25 cellular contexts compared by ENCODE assay signal in the genomic region with DNA sequence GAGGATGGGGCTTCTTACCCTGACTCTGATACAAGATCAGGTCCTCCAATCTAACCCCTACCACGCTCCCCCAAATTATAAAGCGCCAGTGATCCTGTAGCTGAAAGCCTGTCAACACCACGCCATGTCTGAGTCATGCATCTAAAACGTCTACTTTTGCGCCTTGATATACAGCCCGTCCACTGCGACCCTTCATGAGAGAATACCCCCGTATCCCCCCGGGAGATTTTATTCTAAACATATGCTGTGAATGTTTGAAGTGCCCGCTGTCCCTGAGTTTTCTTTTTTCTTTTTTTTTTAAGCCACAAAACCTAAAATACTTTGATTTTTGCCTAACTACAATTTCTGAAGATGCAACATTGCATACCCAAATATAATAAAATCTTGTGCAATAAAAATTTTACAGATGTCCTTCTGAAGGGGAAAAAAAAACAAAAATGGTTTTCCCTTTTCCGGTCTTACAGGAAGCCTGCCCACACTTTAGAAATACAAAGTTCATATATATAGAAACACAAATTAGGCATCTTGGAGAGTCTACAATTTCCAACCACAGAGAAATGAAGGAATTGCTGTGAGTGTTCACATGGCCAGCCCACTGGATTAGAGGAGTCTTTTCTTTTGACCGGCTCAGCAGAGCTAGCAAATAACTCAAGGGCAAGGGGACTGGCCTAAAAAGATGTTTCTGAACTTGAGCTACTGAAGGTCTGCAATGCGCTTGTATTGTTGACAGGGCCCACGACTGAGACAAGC.
DNase-seq lines count a peak whose midpoint lies in the region; ATAC-seq and TF ChIP-seq lines count a peak whose summit lies in the region.
"Had no signal": no experiment of that assay in that cellular context is flagged by ENCODE, and none has a peak within 500 bp of the region (broad histone marks: within the 10 kb centered on the region; RNA-seq: fewer than 3 reads in every experiment).

No MANE protein-coding gene starts in this region.

- H3K27ac Mint-ChIP-seq in neural crest cell (ENCODE audit: unreplicated experiment): no peak overlapping the region
- no peak overlapping the region for H3K27ac Mint-ChIP-seq in WTC11
- H3K27ac Mint-ChIP-seq: activated naive CD4-positive, alpha-beta T cell treated with anti-CD3 and anti-CD28 coated beads for 36 hours; CD8-positive, alpha-beta T cell; memory B cell; natural killer cell had no signal

- TF ChIP-seq CTCF in neural crest cell (conservative IDR thresholded peaks at IDR 0.05): no peak
- TF ChIP-seq CTCF in WTC11 (IDR thresholded peaks at IDR 0.05): no peak

- no peaks in the 10 kb centered on the region for H3K9me3 ChIP-seq in SK-N-MC (ENCODE audit: low read depth, low read length)
- H3K9me3 ChIP-seq: A549, body of pancreas, thyroid gland had no signal

- H3K36me3 ChIP-seq in SK-N-MC (ENCODE audit: insufficient read depth, low read length): no peaks in the 10 kb centered on the region
- H3K36me3 ChIP-seq: thyroid gland had no signal

- H3K36me3 Mint-ChIP-seq in neural crest cell (ENCODE audit: low read depth) (peaks cover 32% of the 10 kb centered on the region), WTC11 (peaks cover 10% of the 10 kb centered on the region)
- H3K36me3 Mint-ChIP-seq: CD8-positive, alpha-beta T cell; memory B cell; natural killer cell had no signal

- POLR2A ChIA-PET in WTC11 (lab: Charles Lee): no interaction called here

- peak; percentile 72 for DNase-seq in AG08395 (ENCODE audit: low spot score)
- peak; percentile 72 for DNase-seq in SK-N-MC (ENCODE audit: low read depth, low spot score)
- DNase-seq in fibroblast of gingiva (ENCODE audit: low read depth): peak; percentile 92
- DNase-seq in neural crest cell (ENCODE audit: low read depth, low spot score): no peak
- DNase-seq in effector CD8-positive, alpha-beta T cell (lab: John Stamatoyannopoulos, UW): no peak
- DNase-seq in 8988T: no peak
- no peak for DNase-seq in NCI-H345 (lab: John Stamatoyannopoulos, UW)
- no peak for DNase-seq in WTC11 (ENCODE audit: low spot score)
- DNase-seq: activated CD4-positive, alpha-beta T cell treated with anti-CD3 and anti-CD28 coated beads, Interleukin-2, amount 50 U/mL, for 4 hours; activated naive CD4-positive, alpha-beta T cell treated with anti-CD3 and anti-CD28 coated beads for 36 hours; body of pancreas; CD8-positive, alpha-beta T cell; DMS79 treated with DMSO at 0.1 percent for 48 hours; dorsolateral prefrontal cortex; hypothalamus; KBM-7; natural killer cell; NCI-H2081 treated with DMSO at 0.1 percent for 48 hours; NCI-H524 treated with DMSO at 0.1 percent for 48 hours; SHP77; T-helper 1 cell; thyroid gland had no signal

- peaks cover 43% of the 10 kb centered on the region for H3K4me1 Mint-ChIP-seq in neural crest cell
- H3K4me1 Mint-ChIP-seq in WTC11: peaks cover 15% of the 10 kb centered on the region
- H3K4me1 Mint-ChIP-seq: memory B cell, natural killer cell had no signal

- peak overlapping the region; percentile 73 for H3K4me3 ChIP-seq in SK-N-MC
- H3K4me3 ChIP-seq: A549, body of pancreas, dorsolateral prefrontal cortex, thyroid gland had no signal

- no peak for ATAC-seq in WTC11
- ATAC-seq: A549; body of pancreas; CD8-positive, alpha-beta T cell; esophagus mucosa; natural killer cell had no signal

- CTCF ChIA-PET in WTC11 (lab: Charles Lee): interaction anchor here (0.7 kb wide), 1 partner anchor 73 kb away, joined by 3 read pairs; no protein-coding TSS in a partner anchor

- H3K9me3 Mint-ChIP-seq in neural crest cell (no peaks in the 10 kb centered on the region), WTC11 (no peaks in the 10 kb centered on the region)
- H3K9me3 Mint-ChIP-seq: activated naive CD4-positive, alpha-beta T cell treated with anti-CD3 and anti-CD28 coated beads for 36 hours; CD8-positive, alpha-beta T cell; memory B cell; natural killer cell had no signal

- H3K27ac ChIP-seq in SK-N-MC: peak overlapping the region; percentile 80
- H3K27ac ChIP-seq: A549, body of pancreas, dorsolateral prefrontal cortex, thyroid gland had no signal

- H3K9ac ChIP-seq in SK-N-MC (ENCODE audit: insufficient read length): peak overlapping the region; percentile 20

- H3K4me3 Mint-ChIP-seq in neural crest cell: peak overlapping the region; percentile 39
- H3K4me3 Mint-ChIP-seq in WTC11: no peak overlapping the region
- H3K4me3 Mint-ChIP-seq: activated naive CD4-positive, alpha-beta T cell treated with anti-CD3 and anti-CD28 coated beads for 36 hours; CD8-positive, alpha-beta T cell; memory B cell; natural killer cell had no signal

- H3K27me3 Mint-ChIP-seq in neural crest cell (ENCODE audit: low read depth): no peaks in the 10 kb centered on the region
- H3K27me3 Mint-ChIP-seq in WTC11 (ENCODE audit: low read depth): no peaks in the 10 kb centered on the region

TF ChIP-seq in WTC11, 78 proteins besides CTCF, POLR2A, EP300 and RAD21:
- TF ChIP-seq TEAD1 (CRISPR knock-in tag; IDR thresholded peaks at IDR 0.05) (no peak), NFYB (CRISPR knock-in tag; conservative IDR thresholded peaks at IDR 0.05; ENCODE audit: low read depth) (no peak), JAZF1 (CRISPR knock-in tag; IDR thresholded peaks at IDR 0.05) (no peak), FOXK1 (CRISPR knock-in tag; IDR thresholded peaks at IDR 0.05) (no peak), OVOL2 (CRISPR knock-in tag; IDR thresholded peaks at IDR 0.05; ENCODE audit: borderline replicate concordance) (no peak), IRF2 (CRISPR knock-in tag; IDR thresholded peaks at IDR 0.05; ENCODE audit: borderline replicate concordance, low read depth) (no peak)
- TF ChIP-seq, protein P1, sequence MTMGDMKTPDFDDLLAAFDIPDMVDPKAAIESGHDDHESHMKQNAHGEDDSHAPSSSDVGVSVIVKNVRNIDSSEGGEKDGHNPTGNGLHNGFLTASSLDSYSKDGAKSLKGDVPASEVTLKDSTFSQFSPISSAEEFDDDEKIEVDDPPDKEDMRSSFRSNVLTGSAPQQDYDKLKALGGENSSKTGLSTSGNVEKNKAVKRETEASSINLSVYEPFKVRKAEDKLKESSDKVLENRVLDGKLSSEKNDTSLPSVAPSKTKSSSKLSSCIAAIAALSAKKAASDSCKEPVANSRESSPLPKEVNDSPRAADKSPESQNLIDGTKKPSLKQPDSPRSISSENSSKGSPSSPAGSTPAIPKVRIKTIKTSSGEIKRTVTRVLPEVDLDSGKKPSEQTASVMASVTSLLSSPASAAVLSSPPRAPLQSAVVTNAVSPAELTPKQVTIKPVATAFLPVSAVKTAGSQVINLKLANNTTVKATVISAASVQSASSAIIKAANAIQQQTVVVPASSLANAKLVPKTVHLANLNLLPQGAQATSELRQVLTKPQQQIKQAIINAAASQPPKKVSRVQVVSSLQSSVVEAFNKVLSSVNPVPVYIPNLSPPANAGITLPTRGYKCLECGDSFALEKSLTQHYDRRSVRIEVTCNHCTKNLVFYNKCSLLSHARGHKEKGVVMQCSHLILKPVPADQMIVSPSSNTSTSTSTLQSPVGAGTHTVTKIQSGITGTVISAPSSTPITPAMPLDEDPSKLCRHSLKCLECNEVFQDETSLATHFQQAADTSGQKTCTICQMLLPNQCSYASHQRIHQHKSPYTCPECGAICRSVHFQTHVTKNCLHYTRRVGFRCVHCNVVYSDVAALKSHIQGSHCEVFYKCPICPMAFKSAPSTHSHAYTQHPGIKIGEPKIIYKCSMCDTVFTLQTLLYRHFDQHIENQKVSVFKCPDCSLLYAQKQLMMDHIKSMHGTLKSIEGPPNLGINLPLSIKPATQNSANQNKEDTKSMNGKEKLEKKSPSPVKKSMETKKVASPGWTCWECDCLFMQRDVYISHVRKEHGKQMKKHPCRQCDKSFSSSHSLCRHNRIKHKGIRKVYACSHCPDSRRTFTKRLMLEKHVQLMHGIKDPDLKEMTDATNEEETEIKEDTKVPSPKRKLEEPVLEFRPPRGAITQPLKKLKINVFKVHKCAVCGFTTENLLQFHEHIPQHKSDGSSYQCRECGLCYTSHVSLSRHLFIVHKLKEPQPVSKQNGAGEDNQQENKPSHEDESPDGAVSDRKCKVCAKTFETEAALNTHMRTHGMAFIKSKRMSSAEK (CRISPR knock-in tag; IDR thresholded peaks at IDR 0.05; ENCODE audit: borderline replicate concordance): no peak
- TF ChIP-seq, protein P2, sequence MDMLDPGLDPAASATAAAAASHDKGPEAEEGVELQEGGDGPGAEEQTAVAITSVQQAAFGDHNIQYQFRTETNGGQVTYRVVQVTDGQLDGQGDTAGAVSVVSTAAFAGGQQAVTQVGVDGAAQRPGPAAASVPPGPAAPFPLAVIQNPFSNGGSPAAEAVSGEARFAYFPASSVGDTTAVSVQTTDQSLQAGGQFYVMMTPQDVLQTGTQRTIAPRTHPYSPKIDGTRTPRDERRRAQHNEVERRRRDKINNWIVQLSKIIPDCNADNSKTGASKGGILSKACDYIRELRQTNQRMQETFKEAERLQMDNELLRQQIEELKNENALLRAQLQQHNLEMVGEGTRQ (CRISPR knock-in tag; IDR thresholded peaks at IDR 0.05): no peak
- TF ChIP-seq, protein P3, sequence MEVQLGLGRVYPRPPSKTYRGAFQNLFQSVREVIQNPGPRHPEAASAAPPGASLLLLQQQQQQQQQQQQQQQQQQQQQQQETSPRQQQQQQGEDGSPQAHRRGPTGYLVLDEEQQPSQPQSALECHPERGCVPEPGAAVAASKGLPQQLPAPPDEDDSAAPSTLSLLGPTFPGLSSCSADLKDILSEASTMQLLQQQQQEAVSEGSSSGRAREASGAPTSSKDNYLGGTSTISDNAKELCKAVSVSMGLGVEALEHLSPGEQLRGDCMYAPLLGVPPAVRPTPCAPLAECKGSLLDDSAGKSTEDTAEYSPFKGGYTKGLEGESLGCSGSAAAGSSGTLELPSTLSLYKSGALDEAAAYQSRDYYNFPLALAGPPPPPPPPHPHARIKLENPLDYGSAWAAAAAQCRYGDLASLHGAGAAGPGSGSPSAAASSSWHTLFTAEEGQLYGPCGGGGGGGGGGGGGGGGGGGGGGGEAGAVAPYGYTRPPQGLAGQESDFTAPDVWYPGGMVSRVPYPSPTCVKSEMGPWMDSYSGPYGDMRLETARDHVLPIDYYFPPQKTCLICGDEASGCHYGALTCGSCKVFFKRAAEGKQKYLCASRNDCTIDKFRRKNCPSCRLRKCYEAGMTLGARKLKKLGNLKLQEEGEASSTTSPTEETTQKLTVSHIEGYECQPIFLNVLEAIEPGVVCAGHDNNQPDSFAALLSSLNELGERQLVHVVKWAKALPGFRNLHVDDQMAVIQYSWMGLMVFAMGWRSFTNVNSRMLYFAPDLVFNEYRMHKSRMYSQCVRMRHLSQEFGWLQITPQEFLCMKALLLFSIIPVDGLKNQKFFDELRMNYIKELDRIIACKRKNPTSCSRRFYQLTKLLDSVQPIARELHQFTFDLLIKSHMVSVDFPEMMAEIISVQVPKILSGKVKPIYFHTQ (CRISPR knock-in tag; IDR thresholded peaks at IDR 0.05): no peak

Comparison
In these comparisons a context has a peak if more than half of its experiments do, and no peak if none do; other contexts are left out.
1. DNase-seq: peak in AG08395 (single experiment), SK-N-MC (single experiment) and fibroblast of gingiva (single experiment); none in neural crest cell (single experiment), effector CD8-positive, alpha-beta T cell (single experiment), 8988T (single experiment), NCI-H345 (single experiment) and WTC11 (single experiment).